Comparison of ENCODE assay signal across 23 cellular contexts in the genomic region with DNA sequence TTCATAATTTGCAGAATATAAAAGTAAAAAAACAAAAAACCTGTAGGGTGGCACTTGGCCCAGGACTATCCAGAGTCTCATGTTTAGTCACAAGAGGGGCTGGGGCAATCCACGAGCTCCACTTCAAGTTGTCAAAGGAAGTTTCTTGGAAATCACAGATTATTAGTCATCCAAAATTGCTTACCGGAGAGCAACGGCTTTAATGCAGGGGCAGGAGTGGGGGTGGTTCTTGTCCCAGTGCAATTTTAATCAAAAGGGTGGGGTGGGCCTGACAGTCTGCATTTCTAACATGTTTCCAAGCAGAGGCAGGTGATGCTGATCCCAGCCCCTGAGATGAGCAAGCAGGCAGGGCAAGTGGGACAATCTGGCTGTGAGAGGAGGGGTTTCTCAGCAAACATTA.
A peak's percentile ranks its signal among the peaks of the same experiment; 100 is the strongest.
DNase-seq lines count a peak whose midpoint lies in the region; ATAC-seq, FAIRE-seq and TF ChIP-seq lines count a peak whose summit lies in the region.
"Had no signal": no experiment of that assay in that cellular context is flagged by ENCODE, and none has a peak within 500 bp of the region (broad histone marks: within the 10 kb centered on the region; RNA-seq: fewer than 3 reads in every experiment).

No MANE protein-coding gene starts in this region.

- no peaks in the 10 kb centered on the region for H3K9me1 ChIP-seq in endothelial cell of umbilical vein (replicated peaks; ENCODE audit: control insufficient read depth, extremely low read depth, insufficient read depth, low read length)

- peak; percentile 73 for FAIRE-seq in endothelial cell of umbilical vein (lab: Jason Lieb, UNC)
- FAIRE-seq: GM18507, H1 had no signal

- no peak overlapping the region for H3K9ac ChIP-seq in endothelial cell of umbilical vein (replicated peaks; ENCODE audit: extremely low read depth, insufficient read depth, low read length)

- intact Hi-C loops in endothelial cell of umbilical vein (cut with micrococcal nuclease) = no loop called here

- no peak overlapping the region for H3K27ac ChIP-seq in endothelial cell of umbilical vein (ENCODE audit: insufficient read depth, low read depth, low read length)
- H3K27ac ChIP-seq: body of pancreas, sigmoid colon had no signal

- no peaks in the 10 kb centered on the region for H3K9me3 Mint-ChIP-seq in nephron
- H3K9me3 Mint-ChIP-seq: activated naive CD8-positive, alpha-beta T cell treated with anti-CD3 and anti-CD28 coated beads, Interleukin-2, amount 50 U/mL, for 24 hours; CD4-positive, alpha-beta T cell had no signal

- dilution Hi-C loops in endothelial cell of umbilical vein (cut with MboI; ENCODE audit: extremely low pct_ligation_motif_present, low sequenced_read_pairs) = no loop called here

- peak; percentile 68 for DNase-seq in ELR (ENCODE audit: low read depth)
- peak; percentile 10 for DNase-seq in MG63
- DNase-seq in endothelial cell of umbilical vein (ENCODE audit: low read depth, low spot score) = no peak
- no peak for DNase-seq in LoVo (ENCODE audit: low spot score)
- DNase-seq in HuH-7 (ENCODE audit: low spot score) = no peak
- no peak for DNase-seq in OCI-M2 (lab: John Stamatoyannopoulos, UW; ENCODE audit: unreplicated experiment)
- DNase-seq: activated CD4-positive, alpha-beta T cell treated with anti-CD3 and anti-CD28 coated beads for 36 hours; activated gamma-delta T cell treated with Interleukin-2 at 50 U/mL for 16 hours; activated naive CD8-positive, alpha-beta T cell treated with anti-CD3 and anti-CD28 coated beads, Interleukin-2, amount 50 U/mL, for 24 hours; body of pancreas; CD4-positive, alpha-beta T cell; effector memory CD4-positive, alpha-beta T cell; GF-D8; Karpas-422; NCI-H1105 treated with DMSO at 0.1 percent for 48 hours; sigmoid colon; stimulated activated CD4-positive, alpha-beta T cell treated with anti-CD3 and anti-CD28 coated beads, Interleukin-15, amount 100 ng/mL, for 24 hours; stimulated activated naive CD8-positive, alpha-beta T cell treated with anti-CD3 and anti-CD28 coated beads, Interleukin-15, Interleukin-2, amounts not matched to agents 100 U/mL and 50 U/mL, for 24 hours; T-helper 2 cell had no signal

- TF ChIP-seq POLR2A in endothelial cell of umbilical vein (IDR thresholded peaks at IDR 0.05; ENCODE audit: low read depth, low read length) = no peak

- H3K27ac Mint-ChIP-seq in nephron = peak overlapping the region; percentile 29 to 87 (median 58)
- H3K27ac Mint-ChIP-seq: activated CD4-positive, alpha-beta T cell treated with anti-CD3 and anti-CD28 coated beads for 36 hours; activated naive CD8-positive, alpha-beta T cell treated with anti-CD3 and anti-CD28 coated beads, Interleukin-2, amount 50 U/mL, for 24 hours; CD4-positive, alpha-beta T cell had no signal

- H3K4me2 ChIP-seq in endothelial cell of umbilical vein (ENCODE audit: insufficient read depth, low read length) = no peak overlapping the region

- H3K9me3 ChIP-seq in MG63 (no peaks in the 10 kb centered on the region), endothelial cell of umbilical vein (replicated peaks; ENCODE audit: control insufficient read depth, insufficient read depth, low read length) (no peaks in the 10 kb centered on the region)
- H3K9me3 ChIP-seq: body of pancreas, sigmoid colon had no signal

- CTCF ChIA-PET in endothelial cell of umbilical vein (lab: Charles Lee) = interaction anchor here (1.2 to 1.8 kb wide), 2 partner anchors 26 to 89 kb away, joined by 4 read pairs; no protein-coding TSS in a partner anchor

- no peaks in the 10 kb centered on the region for H3K4me1 Mint-ChIP-seq in nephron
- H3K4me1 Mint-ChIP-seq: activated CD4-positive, alpha-beta T cell treated with anti-CD3 and anti-CD28 coated beads for 36 hours; activated naive CD8-positive, alpha-beta T cell treated with anti-CD3 and anti-CD28 coated beads, Interleukin-2, amount 50 U/mL, for 24 hours had no signal

- H4K20me1 ChIP-seq in endothelial cell of umbilical vein (replicated peaks; ENCODE audit: control insufficient read depth, extremely low read depth, insufficient read depth, low read length) = no peaks in the 10 kb centered on the region

- H3K36me3 Mint-ChIP-seq in nephron (ENCODE audit: low read depth) = peaks cover 29% of the 10 kb centered on the region

- no peaks in the 10 kb centered on the region for H3K27me3 ChIP-seq in MG63
- no peaks in the 10 kb centered on the region for H3K27me3 ChIP-seq in endothelial cell of umbilical vein (ENCODE audit: control insufficient read depth in 2 of 2, insufficient read depth in 2 of 2, low read length in 2 of 2)
- H3K27me3 ChIP-seq: body of pancreas, sigmoid colon had no signal

- ATAC-seq in GM21526 (IDR thresholded peaks at IDR 0.05; ENCODE audit: low FRiP score, unreplicated experiment) = no peak
- ATAC-seq: activated CD4-positive, alpha-beta T cell treated with anti-CD3 and anti-CD28 coated beads for 36 hours; activated naive CD8-positive, alpha-beta T cell treated with anti-CD3 and anti-CD28 coated beads, Interleukin-2, amount 50 U/mL, for 24 hours; body of pancreas; stimulated activated naive CD8-positive, alpha-beta T cell treated with anti-CD3 and anti-CD28 coated beads, Interleukin-15, Interleukin-2, amounts not matched to agents 100 U/mL and 50 U/mL, for 24 hours had no signal

- TF ChIP-seq CTCF in endothelial cell of umbilical vein (IDR thresholded peaks at IDR 0.05; ENCODE audit: extremely low read depth in 1 of 2, insufficient read depth in 1 of 2, low read depth in 1 of 2, low read length in 2 of 2) = no peak
- TF ChIP-seq CTCF in nephron (IDR thresholded peaks at IDR 0.05; ENCODE audit: unreplicated experiment in 3 of 3) = no peak

- H3K36me3 ChIP-seq in MG63 = no peaks in the 10 kb centered on the region; the same call in 1 of the 2 replicates
- no peaks in the 10 kb centered on the region for H3K36me3 ChIP-seq in endothelial cell of umbilical vein (ENCODE audit: control insufficient read depth in 2 of 2, extremely low read depth in 1 of 2, insufficient read depth in 2 of 2, low read length in 2 of 2)

- no peaks in the 10 kb centered on the region for H3K27me3 Mint-ChIP-seq in nephron (ENCODE audit: low read depth)
- H3K27me3 Mint-ChIP-seq: activated CD4-positive, alpha-beta T cell treated with anti-CD3 and anti-CD28 coated beads for 36 hours; activated naive CD8-positive, alpha-beta T cell treated with anti-CD3 and anti-CD28 coated beads, Interleukin-2, amount 50 U/mL, for 24 hours; CD4-positive, alpha-beta T cell had no signal

- H3K4me3 Mint-ChIP-seq in nephron = no peak overlapping the region
- H3K4me3 Mint-ChIP-seq: activated CD4-positive, alpha-beta T cell treated with anti-CD3 and anti-CD28 coated beads for 36 hours; activated naive CD8-positive, alpha-beta T cell treated with anti-CD3 and anti-CD28 coated beads, Interleukin-2, amount 50 U/mL, for 24 hours; CD4-positive, alpha-beta T cell had no signal

- H3K4me1 ChIP-seq in endothelial cell of umbilical vein (ENCODE audit: control insufficient read depth, extremely low read depth, insufficient read depth, low read length) = peaks cover 7% of the 10 kb centered on the region
- H3K4me1 ChIP-seq: body of pancreas, sigmoid colon had no signal

- H3K4me3 ChIP-seq in MG63 = no peak overlapping the region
- H3K4me3 ChIP-seq in endothelial cell of umbilical vein (replicated peaks in 1 of 3; ENCODE audit: insufficient read depth in 1 of 3, low read depth in 1 of 3, low read length in 3 of 3) = no peak overlapping the region
- H3K4me3 ChIP-seq: body of pancreas, sigmoid colon had no signal

- BruUV-seq in endothelial cell of umbilical vein (replicated peaks; lab: Mats Ljungman, UMichigan) = no TSS peak

- no peak overlapping the region for H2AFZ ChIP-seq in endothelial cell of umbilical vein (ENCODE audit: low read depth, low read length)

- no peaks in the 10 kb centered on the region for H3K79me2 ChIP-seq in endothelial cell of umbilical vein (ENCODE audit: control insufficient read depth, insufficient read depth, low read length)

- POLR2A ChIA-PET in endothelial cell of umbilical vein (lab: Charles Lee) = no interaction called here

TF ChIP-seq in endothelial cell of umbilical vein, 7 proteins besides CTCF, POLR2A, EP300 and RAD21:
- TF ChIP-seq FOS (IDR thresholded peaks at IDR 0.05; ENCODE audit: borderline replicate concordance, insufficient read depth, low read length) (peak; percentile 21), JUN (IDR thresholded peaks at IDR 0.05; ENCODE audit: borderline replicate concordance, insufficient read depth, insufficient read length, low read depth) (no peak), GATA2 (IDR thresholded peaks at IDR 0.05; ENCODE audit: insufficient read depth, insufficient read length, low read depth, low read length) (no peak)

Comparison
In these comparisons a context has a peak if more than half of its experiments do, and no peak if none do; other contexts are left out.
1. DNase-seq: peak in ELR (single experiment) and MG63 (single experiment); none in endothelial cell of umbilical vein (single experiment), LoVo (single experiment), HuH-7 (single experiment) and OCI-M2 (single experiment).